ENCODE assay signal across 8 cellular contexts in the genomic region with DNA sequence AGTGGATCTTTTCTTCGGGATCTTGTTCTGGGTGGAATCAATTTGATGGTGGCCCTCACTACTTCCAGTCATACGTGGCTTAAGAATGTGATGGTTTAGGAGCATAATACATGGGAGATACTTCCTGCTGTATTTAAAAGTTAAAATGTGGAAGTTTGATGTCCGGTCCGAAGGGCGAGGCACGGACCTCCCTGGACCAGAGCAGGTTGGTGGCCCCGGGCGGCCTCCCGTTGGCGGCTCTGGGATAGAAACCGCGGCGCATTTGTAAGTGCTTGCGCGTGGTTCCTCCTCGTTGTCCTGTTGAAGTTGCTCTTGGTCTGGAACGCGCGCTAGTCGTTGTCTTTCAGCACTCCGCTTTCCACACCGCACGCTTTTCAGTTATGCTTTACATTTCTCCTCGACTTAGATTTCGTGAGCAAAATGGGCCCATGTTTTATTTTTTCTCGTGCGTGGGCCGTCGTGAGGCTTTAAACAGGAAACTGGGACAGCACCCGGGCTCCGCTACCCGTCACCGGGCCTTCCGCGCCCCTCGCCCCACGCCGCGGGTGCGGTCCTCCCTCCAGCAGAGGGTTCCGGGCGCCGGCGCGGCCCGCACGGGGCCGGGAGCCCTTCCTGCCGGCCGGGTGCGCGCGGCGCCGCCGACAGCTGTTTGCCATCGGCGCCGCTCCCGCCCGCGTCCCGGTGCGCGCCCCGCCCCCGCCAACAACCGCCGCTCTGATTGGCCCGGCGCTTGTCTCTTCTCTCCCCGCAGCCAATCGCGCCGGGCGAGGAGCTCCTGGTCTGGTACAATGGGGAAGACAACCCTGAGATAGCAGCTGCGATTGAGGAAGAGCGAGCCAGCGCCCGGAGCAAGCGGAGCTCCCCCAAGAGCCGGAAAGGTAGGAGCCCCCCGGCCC.
A peak's percentile ranks its signal among the peaks of the same experiment; 100 is the strongest.
DNase-seq lines count a peak whose midpoint lies in the region; ATAC-seq, FAIRE-seq and TF ChIP-seq lines count a peak whose summit lies in the region.

No MANE protein-coding gene starts in this region.

- no peaks in the 10 kb centered on the region for H3K27me3 Mint-ChIP-seq in nephron (ENCODE audit: low read depth)

- H3K36me3 Mint-ChIP-seq in nephron (ENCODE audit: low read depth) = peaks cover 16% of the 10 kb centered on the region

- DNase-seq in ELR (ENCODE audit: low read depth) (peak; percentile 94), H54 (ENCODE audit: insufficient read length, low spot score) (peak; percentile 87), LNCaP clone FGC (ENCODE audit: low read depth) (peak; percentile 82), RPMI8226 (peak; percentile 98), fibroblast of pulmonary artery (ENCODE audit: low read depth) (peak; percentile 95)
- DNase-seq in activated T-helper 9 cell treated with anti-CD3 and anti-CD28 coated beads, Interleukin-2, amount 50 U/mL, for 16 hours (ENCODE audit: low read depth) = peak; percentile 95
- peak; percentile 95 for DNase-seq in stimulated activated naive CD8-positive, alpha-beta T cell treated with anti-CD3 and anti-CD28 coated beads, Interleukin-15, Interleukin-2, amounts not matched to agents 100 U/mL and 50 U/mL, for 24 hours

- TF ChIP-seq CTCF in LNCaP clone FGC (IDR thresholded peaks at IDR 0.05; ENCODE audit: control insufficient read depth, extremely low read depth, insufficient read depth) (peak; percentile 44; the same call in 1 of the 2 replicates), fibroblast of pulmonary artery (IDR thresholded peaks at IDR 0.05; ENCODE audit: low read length, missing control alignments) (no peak), nephron (IDR thresholded peaks at IDR 0.05; ENCODE audit: unreplicated experiment in 3 of 3) (peak in 1 of 3 experiments; percentile 29)

- H3K9me3 Mint-ChIP-seq in nephron = no peaks in the 10 kb centered on the region

- H3K4me3 ChIP-seq in LNCaP clone FGC (ENCODE audit: low read depth, low read length) (peak overlapping the region; percentile 87), fibroblast of pulmonary artery (replicated peaks; ENCODE audit: low read depth, low read length) (peak overlapping the region; percentile 84)

- peak; percentile 70 for TF ChIP-seq POLR2A in H54 (IDR thresholded peaks at IDR 0.05; ENCODE audit: low read depth, low read length)

- H3K4me3 Mint-ChIP-seq in nephron = peak overlapping the region; percentile 91 to 97 (median 91)

- FAIRE-seq in H54 (lab: Jason Lieb, UNC) = no peak

- ATAC-seq in stimulated activated naive CD8-positive, alpha-beta T cell treated with anti-CD3 and anti-CD28 coated beads, Interleukin-15, Interleukin-2, amounts not matched to agents 100 U/mL and 50 U/mL, for 24 hours = peak; percentile 96

- H3K4me1 Mint-ChIP-seq in nephron = peaks cover 54% of the 10 kb centered on the region

- H3K27ac Mint-ChIP-seq in nephron = peak overlapping the region; percentile 93 to 97 (median 95)

Comparison
In these comparisons a context has a peak if more than half of its experiments do, and no peak if none do; other contexts are left out.
1. Peak in every context shown above with its lines: DNase-seq, ATAC-seq and H3K4me3 ChIP-seq.